Comparison of ENCODE assay signal across 1 cellular context in genomic region chr15:75921732-75922703, GRCh38.
TF ChIP-seq lines count a peak whose summit lies in the region.

No MANE protein-coding gene starts in this region.

TF ChIP-seq in K562, 482 proteins besides CTCF, POLR2A, EP300 and RAD21 (continued from another document):
- TF ChIP-seq MYC (IDR thresholded peaks at IDR 0.05; ENCODE audit: low read depth, low read length) (peak; percentile 60), MYC (CRISPR knock-in tag; IDR thresholded peaks at IDR 0.05; ENCODE audit: borderline replicate concordance, low read depth) (no peak), JUND (IDR thresholded peaks at IDR 0.05; ENCODE audit: borderline replicate concordance, low read depth, low read length) (0 out of 2 replicates have a peak, but pooled peaks have one; percentile 21), JUND (tag; IDR thresholded peaks at IDR 0.05; ENCODE audit: borderline replicate concordance, low read depth, low read length) (no peak), E2F8 (IDR thresholded peaks at IDR 0.05; ENCODE audit: low read depth, partially characterized antibody) (peak; percentile 41), MYNN (IDR thresholded peaks at IDR 0.05) (no peak), MYNN (CRISPR knock-in tag; IDR thresholded peaks at IDR 0.05) (no peak), TBL1XR1 (IDR thresholded peaks at IDR 0.05; ENCODE audit: low read length in 2 of 2) (no peak), ZNF384 (IDR thresholded peaks at IDR 0.05; ENCODE audit: low read depth, low read length) (peak; percentile 97), EGR1 (conservative IDR thresholded peaks at IDR 0.05) (peak; percentile 36; the same call in 1 of the 2 replicates), ARID2 (IDR thresholded peaks at IDR 0.05) (0 out of 2 replicates have a peak, but pooled peaks have one; percentile 48), STAG1 (CRISPR knock-in tag; IDR thresholded peaks at IDR 0.05; ENCODE audit: borderline replicate concordance) (peak; percentile 20; the same call in 1 of the 2 replicates), PBX2 (CRISPR knock-in tag; IDR thresholded peaks at IDR 0.05; ENCODE audit: low read depth) (no peak), PBX2 (tag; conservative IDR thresholded peaks at IDR 0.05; ENCODE audit: low read depth) (0 out of 2 replicates have a peak, but pooled peaks have one; percentile 19), ZNF3 (CRISPR knock-in tag; IDR thresholded peaks at IDR 0.05) (no peak), ZNF280B (CRISPR knock-in tag; IDR thresholded peaks at IDR 0.05) (no peak)
